Comparison of ENCODE assay signal across 18 cellular contexts in genomic region chr14:69996197-69996596, GRCh38.
A peak's percentile ranks its signal among the peaks of the same experiment; 100 is the strongest.
DNase-seq lines count a peak whose midpoint lies in the region; ATAC-seq and TF ChIP-seq lines count a peak whose summit lies in the region.
"Had no signal": no experiment of that assay in that cellular context is flagged by ENCODE, and none has a peak within 500 bp of the region (broad histone marks: within the 10 kb centered on the region; RNA-seq: fewer than 3 reads in every experiment).

No MANE protein-coding gene starts in this region.

- no peak overlapping the region for H2BK120ac ChIP-seq in mesenchymal stem cell (ENCODE audit: low read depth, low read length)

- no peak overlapping the region for H2AFZ ChIP-seq in PC-3 (ENCODE audit: low read length)
- no peak overlapping the region for H2AFZ ChIP-seq in mesenchymal stem cell (ENCODE audit: low read depth, low read length)

- H3K79me1 ChIP-seq in mesenchymal stem cell (replicated peaks; ENCODE audit: low read length, poor library complexity, severe bottlenecking) = no peaks in the 10 kb centered on the region

- H3K9me2 ChIP-seq in PC-3 (replicated peaks; ENCODE audit: low read length) = no peaks in the 10 kb centered on the region

- H3K23ac ChIP-seq in mesenchymal stem cell (ENCODE audit: low read length in 2 of 2) = no peak overlapping the region

- no peak overlapping the region for H3K18ac ChIP-seq in mesenchymal stem cell (ENCODE audit: low read depth in 1 of 2, low read length in 2 of 2)

- H2AK5ac ChIP-seq in mesenchymal stem cell (ENCODE audit: low read length, severe bottlenecking) = peak overlapping the region; percentile 23

- H3K36me3 ChIP-seq in PC-3 (ENCODE audit: low read depth, low read length) = no peaks in the 10 kb centered on the region
- no peaks in the 10 kb centered on the region for H3K36me3 ChIP-seq in mesenchymal stem cell (ENCODE audit: control insufficient read depth in 1 of 2, insufficient read depth in 2 of 2, low read depth in 1 of 2, low read length in 2 of 2)
- H3K36me3 ChIP-seq: cardiac muscle cell, neutrophil, sigmoid colon, thoracic aorta had no signal

- H3K14ac ChIP-seq in mesenchymal stem cell (ENCODE audit: low read length in 2 of 2) = no peak overlapping the region

- no peak overlapping the region for H4K8ac ChIP-seq in mesenchymal stem cell (ENCODE audit: low read length)

- POLR2A ChIA-PET in PC-3 (lab: Charles Lee; ENCODE audit: unreplicated experiment) = no interaction called here

- H3K4me2 ChIP-seq in PC-3 (ENCODE audit: low read length) (no peak overlapping the region), mesenchymal stem cell (ENCODE audit: low read length, poor library complexity, severe bottlenecking) (no peak overlapping the region)

- no peaks in the 10 kb centered on the region for H4K20me1 ChIP-seq in PC-3 (ENCODE audit: low read length)

- DNase-seq in H4 (ENCODE audit: low spot score) = peak; percentile 29
- peak; percentile 63 for DNase-seq in PC-3
- DNase-seq in dermis blood vessel endothelial cell = peak; percentile 42
- peak; percentile 31 for DNase-seq in mesenchymal stem cell
- DNase-seq in stimulated activated CD4-positive, alpha-beta T cell treated with anti-CD3 and anti-CD28 coated beads, Interleukin-12 subunit alpha, Interleukin-12 subunit beta, amount 100 ng/mL, for 4 hours = no peak
- DNase-seq in Kasumi-1 (lab: John Stamatoyannopoulos, UW) = no peak
- no peak for DNase-seq in activated CD8-positive, alpha-beta memory T cell treated with anti-CD3 and anti-CD28 coated beads for 24 hours
- DNase-seq in UCSD-AML1 (lab: John Stamatoyannopoulos, UW; ENCODE audit: unreplicated experiment) = no peak
- DNase-seq: activated CD4-positive, alpha-beta T cell treated with anti-CD3 and anti-CD28 coated beads for 4 hours; AML-193; effector CD8-positive, alpha-beta T cell; NCI-H82; sigmoid colon; stimulated activated CD4-positive, alpha-beta T cell treated with anti-CD3 and anti-CD28 coated beads, Interleukin-4, amount 100 ng/mL, for 4 hours had no signal

- H3K9me3 ChIP-seq in PC-3 (ENCODE audit: low read length) (no peaks in the 10 kb centered on the region), mesenchymal stem cell (ENCODE audit: control insufficient read depth, low read length) (no peaks in the 10 kb centered on the region)
- H3K9me3 ChIP-seq: neutrophil, sigmoid colon, thoracic aorta had no signal

- no peak for TF ChIP-seq CTCF in PC-3 (conservative IDR thresholded peaks at IDR 0.05; ENCODE audit: low read depth, low read length)

- H2BK5ac ChIP-seq in mesenchymal stem cell (ENCODE audit: low read depth, low read length, poor library complexity, severe bottlenecking) = no peak overlapping the region

- no TSS peak for BruUV-seq in PC-3 (replicated peaks; lab: Mats Ljungman, UMichigan)

- H3K27ac ChIP-seq in PC-3 (ENCODE audit: low read length) = peak overlapping the region; percentile 44
- H3K27ac ChIP-seq in mesenchymal stem cell (ENCODE audit: low read length, poor library complexity, severe bottlenecking) = no peak overlapping the region
- H3K27ac ChIP-seq: cardiac muscle cell, neutrophil, sigmoid colon, thoracic aorta had no signal

- intact Hi-C loops in PC-3 (cut with micrococcal nuclease) = no loop called here

- no peaks in the 10 kb centered on the region for H3K79me2 ChIP-seq in PC-3 (ENCODE audit: low read length)

- H3K9ac ChIP-seq in PC-3 (ENCODE audit: low read length) = peak overlapping the region; percentile 9; the same call in 1 of the 2 replicates
- no peak overlapping the region for H3K9ac ChIP-seq in mesenchymal stem cell (ENCODE audit: low read length)

- CTCF ChIA-PET in PC-3 (lab: Charles Lee) = no interaction called here

- no peaks in the 10 kb centered on the region for H3F3A ChIP-seq in PC-3 (ENCODE audit: low read length, unreplicated experiment)

- peak; percentile 58 for ATAC-seq in PC-3
- ATAC-seq: Right ventricle myocardium inferior had no signal

- no peak overlapping the region for H3K4ac ChIP-seq in mesenchymal stem cell (ENCODE audit: low read depth in 1 of 2, low read length in 2 of 2)

- 100% methylated on average over 1 of the region's 1 CpG for WGBS in mesenchymal stem cell

- H3K27me3 ChIP-seq in PC-3 (ENCODE audit: low read length) (peaks cover 64% of the 10 kb centered on the region), mesenchymal stem cell (ENCODE audit: control insufficient read depth in 1 of 2, insufficient read depth in 1 of 2, low read length in 2 of 2) (no peaks in the 10 kb centered on the region)
- H3K27me3 ChIP-seq: cardiac muscle cell, sigmoid colon had no signal

- peaks cover 18% of the 10 kb centered on the region for H3K4me1 ChIP-seq in PC-3 (ENCODE audit: insufficient read depth, low read length)
- peaks cover 24% of the 10 kb centered on the region for H3K4me1 ChIP-seq in mesenchymal stem cell (ENCODE audit: control insufficient read depth, insufficient read depth, low read depth, low read length)
- H3K4me1 ChIP-seq: sigmoid colon had no signal

- no peak overlapping the region for H4K91ac ChIP-seq in mesenchymal stem cell (ENCODE audit: low read length)

- no peak overlapping the region for H3K4me3 ChIP-seq in PC-3 (ENCODE audit: low read length)
- no peak overlapping the region for H3K4me3 ChIP-seq in mesenchymal stem cell (ENCODE audit: insufficient read depth in 1 of 2, low read depth in 1 of 2, low read length in 2 of 2)
- H3K4me3 ChIP-seq: cardiac muscle cell, sigmoid colon, thoracic aorta had no signal

- H2BK15ac ChIP-seq in mesenchymal stem cell (ENCODE audit: low read depth, poor library complexity, severe bottlenecking) = no peak overlapping the region

- H2BK12ac ChIP-seq in mesenchymal stem cell (ENCODE audit: low read length in 2 of 2) = no peak overlapping the region

Comparison
In these comparisons a context has a peak if more than half of its experiments do, and no peak if none do; other contexts are left out.
1. DNase-seq: peak in H4 (single experiment), PC-3 (single experiment), dermis blood vessel endothelial cell (single experiment) and mesenchymal stem cell (single experiment); none in stimulated activated CD4-positive, alpha-beta T cell treated with anti-CD3 and anti-CD28 coated beads, Interleukin-12 subunit alpha, Interleukin-12 subunit beta, amount 100 ng/mL, for 4 hours (single experiment), Kasumi-1 (0 of 2), activated CD8-positive, alpha-beta memory T cell treated with anti-CD3 and anti-CD28 coated beads for 24 hours (single experiment) and UCSD-AML1 (single experiment).